ENCODE assay signal across 8 cellular contexts in genomic region chr11:12673601-12673923, GRCh38. TPM values are rescaled to one million over a fixed set of nuclear protein-coding genes. Genes with fewer than 3 reads are reported as not detected.
A peak's percentile ranks its signal among the peaks of the same experiment; 100 is the strongest.
DNase-seq lines count a peak whose midpoint lies in the region; ATAC-seq and TF ChIP-seq lines count a peak whose summit lies in the region.

No MANE protein-coding gene starts in this region.

- intact Hi-C loops in Panc1 (cut with micrococcal nuclease; ENCODE audit: unreplicated experiment) (loop anchor here (10.0 kb wide), 1 partner anchor 259 kb away; no protein-coding TSS in a partner anchor), gastrocnemius medialis (cut with DNase I; ENCODE audit: low total_unique reads) (loop anchor here (2.0 to 10.0 kb wide), 4 partner anchors 261 to 661 kb away; partner anchors contain the start of gene BMAL1)

- no peaks in the 10 kb centered on the region for H4K20me1 ChIP-seq in fibroblast of lung (ENCODE audit: control insufficient read depth, extremely low read depth, insufficient read depth, low read length)

- BruUV-seq in Panc1 (replicated peaks; lab: Mats Ljungman, UMichigan), result no TSS peak

- CTCF ChIA-PET in Panc1 (lab: Charles Lee), result no interaction called here

- POLR2A ChIA-PET in Panc1 (lab: Charles Lee), result interaction anchor here (0.5 to 0.7 kb wide), 2 partner anchors 23 to 210 kb away, joined by 3 read pairs; no protein-coding TSS in a partner anchor

- H3K9me3 ChIP-seq in Panc1 (ENCODE audit: control insufficient read depth, insufficient read depth, low read depth, low read length) (no peaks in the 10 kb centered on the region), fibroblast of lung (ENCODE audit: control insufficient read depth, insufficient read depth, low read depth, low read length) (no peaks in the 10 kb centered on the region), gastrocnemius medialis (no peaks in the 10 kb centered on the region)

- ATAC-seq in GM21619 (IDR thresholded peaks at IDR 0.05; ENCODE audit: unreplicated experiment) (peak; percentile 20), Panc1 (peak; percentile 24), gastrocnemius medialis (peak in 1 of 2 donors; percentile 16)

- peak overlapping the region; percentile 74 to 82 for H3K4me3 ChIP-seq in Panc1 (ENCODE audit: low read depth in 2 of 2, low read length in 2 of 2)
- H3K4me3 ChIP-seq in fibroblast of lung (replicated peaks in 1 of 4; ENCODE audit: control extremely low read depth in 1 of 4, insufficient read depth in 1 of 4, low read depth in 3 of 4, low read length in 4 of 4), result peak overlapping the region; percentile 68 to 78 (median 76)
- H3K4me3 ChIP-seq in gastrocnemius medialis, result peak overlapping the region; percentile 68 to 72 (median 70)

- in situ Hi-C loops in Panc1 (cut with HindIII; ENCODE audit: low pct_unique_long_range_greater_than_20kb, low sequenced_read_pairs), result no loop called here
- in situ Hi-C loops in gastrocnemius medialis (cut with MboI; ENCODE audit: low sequenced_read_pairs in 4 of 4), result loop anchor here in 1 of 4 donors (10.0 kb wide), 1 partner anchor 141 kb away; no protein-coding TSS in a partner anchor

- H3K4me2 ChIP-seq in fibroblast of lung (ENCODE audit: extremely low read depth, insufficient read depth, low read length), result peak overlapping the region; percentile 93

- peaks cover 40% of the 10 kb centered on the region for H3K79me2 ChIP-seq in fibroblast of lung (ENCODE audit: control insufficient read depth, insufficient read depth, low read length)

- H3K27ac ChIP-seq in Panc1 (ENCODE audit: low read length) (peak overlapping the region; percentile 85), fibroblast of lung (ENCODE audit: insufficient read depth, low read length) (peak overlapping the region; percentile 94), gastrocnemius medialis (peak overlapping the region; percentile 88 to 96 (median 93))

- TF ChIP-seq CTCF in Panc1 (IDR thresholded peaks at IDR 0.05), result no peak
- TF ChIP-seq CTCF in fibroblast of lung (conservative IDR thresholded peaks at IDR 0.05 in 1 of 2, IDR thresholded peaks at IDR 0.05 in 1 of 2; ENCODE audit: low read depth in 1 of 2, low read length in 2 of 2), result no peak
- no peak for TF ChIP-seq CTCF in gastrocnemius medialis (IDR thresholded peaks at IDR 0.05 in 4 of 5, conservative IDR thresholded peaks at IDR 0.05 in 1 of 5)

- H3K36me3 ChIP-seq in Panc1 (ENCODE audit: control insufficient read depth, insufficient read depth, low read length), result no peaks in the 10 kb centered on the region; the same call in none of the 2 replicates
- H3K36me3 ChIP-seq in fibroblast of lung (ENCODE audit: control insufficient read depth, insufficient read depth, low read length), result no peaks in the 10 kb centered on the region
- no peaks in the 10 kb centered on the region for H3K36me3 ChIP-seq in gastrocnemius medialis

- H3K27me3 ChIP-seq in Panc1 (ENCODE audit: control insufficient read depth, insufficient read depth, low read length) (no peaks in the 10 kb centered on the region), fibroblast of lung (ENCODE audit: control insufficient read depth, insufficient read depth, low read length) (no peaks in the 10 kb centered on the region), gastrocnemius medialis (no peaks in the 10 kb centered on the region)

- H3K9ac ChIP-seq in fibroblast of lung (ENCODE audit: insufficient read depth, low read length), result peak overlapping the region; percentile 76

- no peak for TF ChIP-seq POLR2A in gastrocnemius medialis (IDR thresholded peaks at IDR 0.05)

- no peak for DNase-seq in Panc1 (ENCODE audit: low read depth, low spot score)
- DNase-seq in fibroblast of lung (ENCODE audit: low read depth in 2 of 2), result no peak
- no peak for DNase-seq in gastrocnemius medialis
- no peak for DNase-seq in hypothalamus (lab: John Stamatoyannopoulos, UW)
- DNase-seq in middle frontal gyrus (ENCODE audit: extremely low spot score, low spot score), result no peak
- DNase-seq in cerebellar cortex (ENCODE audit: low spot score), result no peak
- no peak for DNase-seq in pons (ENCODE audit: low spot score)

- H2AFZ ChIP-seq in fibroblast of lung (ENCODE audit: low read length), result peak overlapping the region; percentile 85

- H3K4me1 ChIP-seq in Panc1 (ENCODE audit: control insufficient read depth, insufficient read depth, low read length) (peaks cover 26% of the 10 kb centered on the region), fibroblast of lung (ENCODE audit: control insufficient read depth, extremely low read depth, insufficient read depth, low read length) (peaks cover 5% of the 10 kb centered on the region), gastrocnemius medialis (peaks cover 26 to 27% of the 10 kb centered on the region in 2 donors)

RNA-seq across cellular contexts. Expression of gene TEAD1, which starts 0.7 kb away (rescaled TPM):
- total RNA-seq in Panc1 (2021; ENCODE audit: unreplicated experiment), result 102 TPM
- 37.0 TPM for polyA plus RNA-seq in Panc1 (2012; ENCODE audit: insufficient read length)
- total RNA-seq in fibroblast of lung, result 65.0 and 121 TPM in 2 replicates
- 78.9 and 88.6 TPM in 2 replicates for polyA plus RNA-seq in fibroblast of lung
- 58.0 and 90.2 TPM in 2 replicates for polyA plus RNA-seq in fibroblast of lung (2012)
- polyA minus RNA-seq in fibroblast of lung (ENCODE audit: low replicate concordance), result 97.1 and 105 TPM in 2 replicates
- total RNA-seq in gastrocnemius medialis, result 100 to 1,000 TPM in 2 of 4 donors, 10 to 100 TPM in 2; 46.1 to 175 (median 126) TPM
